Comparison of ENCODE assay signal across 8 cellular contexts in genomic region chrX:57582948-57583347, GRCh38. TPM values are rescaled to one million over a fixed set of nuclear protein-coding genes. Genes with fewer than 3 reads are reported as not detected.
DNase-seq lines count a peak whose midpoint lies in the region; FAIRE-seq and TF ChIP-seq lines count a peak whose summit lies in the region.
"Not testable (repeated sequence)": the region's sequence is repeated elsewhere in the genome, so short reads cannot be mapped to it uniquely, and the experiment has no call there.

No MANE protein-coding gene starts in this region.

- not testable (repeated sequence) for H3K27ac Mint-ChIP-seq in astrocyte (ENCODE audit: unreplicated experiment); endodermal cell

- POLR2A ChIA-PET in HEK293 (lab: Yijun Ruan, JAX): not testable (repeated sequence)

- not testable (repeated sequence) for H3K4me1 ChIP-seq in HEK293 (ENCODE audit: control insufficient read depth, insufficient read depth, low read length); astrocyte (ENCODE audit: insufficient read depth, low read length); endodermal cell (ENCODE audit: control insufficient read depth, insufficient read depth, low read length); hepatocyte (ENCODE audit: insufficient read depth); osteoblast (ENCODE audit: insufficient read depth, low read length)
- peaks cover 22% of the 10 kb centered on the region for H3K4me1 ChIP-seq in OCI-LY3 (ENCODE audit: low read length)

- CTCF ChIA-PET in HEK293 (lab: Yijun Ruan, JAX): interaction anchor here (0.6 kb wide), 1 partner anchor 215 kb away, joined by 3 read pairs; no protein-coding TSS in a partner anchor

- peak; percentile 48 for TF ChIP-seq CTCF in AG09309 (IDR thresholded peaks at IDR 0.05; ENCODE audit: control insufficient read depth, insufficient read depth, low read depth, low read length, missing control alignments)
- not testable (repeated sequence) for TF ChIP-seq CTCF in HEK293 (tag by site-specific recombination; IDR thresholded peaks at IDR 0.05)
- peak; percentile 43 for TF ChIP-seq CTCF in OCI-LY3 (IDR thresholded peaks at IDR 0.05; ENCODE audit: low read depth, low read length)
- TF ChIP-seq CTCF in astrocyte (IDR thresholded peaks at IDR 0.05; ENCODE audit: insufficient read depth, low read depth, low read length): peak; percentile 7
- peak; percentile 66 for TF ChIP-seq CTCF in endodermal cell (conservative IDR thresholded peaks at IDR 0.05)
- peak; percentile 38 for TF ChIP-seq CTCF in hepatocyte (IDR thresholded peaks at IDR 0.05; ENCODE audit: poor library complexity)
- TF ChIP-seq CTCF in osteoblast (IDR thresholded peaks at IDR 0.05; ENCODE audit: extremely low read depth, low read depth, low read length): peak; percentile 26

- H4K20me1 ChIP-seq in OCI-LY3 (ENCODE audit: insufficient read depth, low read length); astrocyte (ENCODE audit: insufficient read depth, low read length); hepatocyte (ENCODE audit: insufficient read depth, poor library complexity, severe bottlenecking); osteoblast (ENCODE audit: insufficient read depth, low read length): not testable (repeated sequence)

- not testable (repeated sequence) for DNase-seq in AG09309 (ENCODE audit: low read depth); astrocyte (ENCODE audit: low read depth); hepatocyte (ENCODE audit: low spot score); osteoblast (ENCODE audit: insufficient read length, low spot score, missing footprints)
- DNase-seq in ELR (ENCODE audit: low read depth) (peak; percentile 3), endodermal cell (peak; percentile 64)

- H3K4me2 ChIP-seq in OCI-LY3 (ENCODE audit: low read length); astrocyte (ENCODE audit: low read length); hepatocyte; osteoblast (ENCODE audit: insufficient read depth, low read length): not testable (repeated sequence)

- not testable (repeated sequence) for H3K4me1 Mint-ChIP-seq in astrocyte (ENCODE audit: low read depth, unreplicated experiment); endodermal cell

- not testable (repeated sequence) for H3K36me3 ChIP-seq in HEK293 (ENCODE audit: control insufficient read depth in 2 of 2, insufficient read depth in 1 of 2, low read length in 2 of 2); OCI-LY3 (replicated peaks; ENCODE audit: low read depth, low read length); astrocyte (ENCODE audit: insufficient read depth, low read length); endodermal cell (ENCODE audit: control insufficient read depth, insufficient read depth, low read length); hepatocyte (replicated peaks; ENCODE audit: insufficient read depth, low read depth); osteoblast (ENCODE audit: insufficient read depth, low read length)

- not testable (repeated sequence) for H3K36me3 Mint-ChIP-seq in astrocyte (ENCODE audit: low read depth, unreplicated experiment); endodermal cell (ENCODE audit: low read depth)

- not testable (repeated sequence) for H3K79me2 ChIP-seq in OCI-LY3 (ENCODE audit: low read length); astrocyte (ENCODE audit: insufficient read depth, low read length); hepatocyte; osteoblast (ENCODE audit: insufficient read depth, low read length)

- FAIRE-seq in astrocyte (lab: Jason Lieb, UNC): peak; percentile 94

- not testable (repeated sequence) for H3K9me3 Mint-ChIP-seq in astrocyte (ENCODE audit: unreplicated experiment)
- peaks cover 53% of the 10 kb centered on the region for H3K9me3 Mint-ChIP-seq in endodermal cell

- not testable (repeated sequence) for H2AFZ ChIP-seq in OCI-LY3 (ENCODE audit: low read depth, low read length); astrocyte (ENCODE audit: low read depth, low read length); hepatocyte; osteoblast (ENCODE audit: low read length)

- H3K4me3 Mint-ChIP-seq in astrocyte (ENCODE audit: unreplicated experiment); endodermal cell: not testable (repeated sequence)

- not testable (repeated sequence) for H3K9me2 ChIP-seq in hepatocyte (replicated peaks; ENCODE audit: insufficient read depth)

- not testable (repeated sequence) for H3K27ac ChIP-seq in HEK293 (ENCODE audit: extremely low read depth, low read depth, low read length); OCI-LY3 (ENCODE audit: low read length); astrocyte (ENCODE audit: low read depth, low read length); endodermal cell (ENCODE audit: low read depth, low read length); hepatocyte; osteoblast (ENCODE audit: low read depth, low read length)

- not testable (repeated sequence) for H3K4me3 ChIP-seq in AG09309 (ENCODE audit: control insufficient read depth, low read depth, low read length); HEK293 (ENCODE audit: low read depth, low read length); OCI-LY3 (ENCODE audit: low read length); astrocyte (ENCODE audit: insufficient read depth, low read depth, low read length); endodermal cell (ENCODE audit: low read length); hepatocyte; osteoblast (ENCODE audit: insufficient read depth, low read length)

- not testable (repeated sequence) for H3K9me3 ChIP-seq in HEK293 (ENCODE audit: control insufficient read depth, insufficient read depth, low read depth, low read length); OCI-LY3 (ENCODE audit: insufficient read depth, low read length); astrocyte (ENCODE audit: insufficient read depth, low read depth, low read length); endodermal cell (ENCODE audit: control insufficient read depth, low read length); hepatocyte (ENCODE audit: low read depth); osteoblast (ENCODE audit: low read depth, low read length)

- H3K9ac ChIP-seq in OCI-LY3 (ENCODE audit: low read length); astrocyte (ENCODE audit: low read length); endodermal cell (ENCODE audit: extremely low read depth, low read length, poor library complexity, severe bottlenecking): not testable (repeated sequence)

- not testable (repeated sequence) for H3K27me3 Mint-ChIP-seq in astrocyte (ENCODE audit: low read depth, unreplicated experiment); endodermal cell (ENCODE audit: insufficient read depth)

- not testable (repeated sequence) for H3K27me3 ChIP-seq in OCI-LY3 (ENCODE audit: low read depth, low read length); astrocyte (ENCODE audit: insufficient read depth, low read length); endodermal cell (ENCODE audit: control insufficient read depth, insufficient read depth, low read length, poor library complexity, severe bottlenecking); hepatocyte; osteoblast (ENCODE audit: insufficient read depth, low read length)

- WGBS in endodermal cell (ENCODE audit: insufficient coverage in 1 of 2, insufficient read length in 1 of 2), 2 experiments: 65% methylated on average over 7 of the region's 9 CpGs; no CpG with 5 or more reads in 1 of the 2 experiments
- 73% methylated on average over 9 of the region's 9 CpGs for WGBS in hepatocyte (ENCODE audit: low lambda C conversion rate, missing lambda C conversion rate)

TF ChIP-seq in HEK293, 187 proteins besides CTCF, POLR2A, EP300 and RAD21:
- TF ChIP-seq ZNF654 (tag by site-specific recombination; IDR thresholded peaks at IDR 0.05; ENCODE audit: low read depth): peak; percentile 43

RNA-seq across cellular contexts. Expression of gene ZXDB, which starts 8.9 kb away (rescaled TPM):
- 4.8 and 5.1 TPM in 2 replicates for total RNA-seq in astrocyte
- total RNA-seq in endodermal cell: 1 to 10 TPM; 7.5 to 8.5 TPM
- 7.1 TPM for polyA plus RNA-seq in endodermal cell (2013, experiment 1 of 2)
- polyA plus RNA-seq in endodermal cell (2013, experiment 2 of 2): 6.5 TPM
- total RNA-seq in hepatocyte: 12.4 and 14.3 TPM in 2 replicates
- polyA plus RNA-seq in hepatocyte: 3.1 and 4.1 TPM in 2 replicates
- 11.5 and 12.3 TPM in 2 replicates for total RNA-seq in osteoblast
